In the genomic region with DNA sequence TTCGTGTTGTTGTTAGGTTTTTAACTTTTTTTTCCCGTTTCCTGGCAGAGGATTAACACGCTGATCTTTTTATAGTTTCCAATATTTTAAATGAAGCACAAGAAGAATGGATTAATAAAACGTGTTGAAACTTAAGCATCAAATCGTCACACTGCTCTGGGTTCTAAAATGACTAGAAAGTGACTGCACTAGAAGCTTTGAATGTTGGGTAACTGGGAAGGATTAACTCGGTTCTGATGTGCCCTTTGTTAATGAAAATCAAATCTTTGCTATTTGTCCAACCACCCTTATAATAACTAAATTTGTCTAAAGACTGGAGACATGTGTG, we compare ENCODE assay signal across 8 cellular contexts.
DNase-seq lines count a peak whose midpoint lies in the region; TF ChIP-seq lines count a peak whose summit lies in the region.

No MANE protein-coding gene starts in this region.

- peaks cover 34% of the 10 kb centered on the region for H3K27me3 Mint-ChIP-seq in activated naive CD4-positive, alpha-beta T cell treated with anti-CD3 and anti-CD28 coated beads, Interleukin-2, amount 10 ng/mL, durations not matched to agents 7 days and 5 days

- H4K20me1 ChIP-seq in OCI-LY3 (ENCODE audit: insufficient read depth, low read length) = no peaks in the 10 kb centered on the region

- H2AFZ ChIP-seq in OCI-LY3 (ENCODE audit: low read depth, low read length) = peak overlapping the region; percentile 72

- peak overlapping the region; percentile 91 for H3K4me2 ChIP-seq in OCI-LY3 (ENCODE audit: low read length)

- 10 to 11% methylated on average over 6 of the region's 6 CpGs for WGBS in sigmoid colon, 2 donors

- no peak for TF ChIP-seq CTCF in OCI-LY3 (IDR thresholded peaks at IDR 0.05; ENCODE audit: low read depth, low read length)
- no peak for TF ChIP-seq CTCF in epithelial cell of proximal tubule (conservative IDR thresholded peaks at IDR 0.05; ENCODE audit: low read depth, low read length)
- TF ChIP-seq CTCF in sigmoid colon (IDR thresholded peaks at IDR 0.05) = no peak

- no peak for TF ChIP-seq POLR2A in sigmoid colon (IDR thresholded peaks at IDR 0.05)

- peak overlapping the region; percentile 76 for H3K4me3 Mint-ChIP-seq in activated naive CD4-positive, alpha-beta T cell treated with anti-CD3 and anti-CD28 coated beads, Interleukin-2, amount 10 ng/mL, durations not matched to agents 7 days and 5 days

- TF ChIP-seq EP300 in sigmoid colon (IDR thresholded peaks at IDR 0.05) = no peak

- intact Hi-C loops in sigmoid colon (cut with DNase I) = loop anchor here (1.0 to 5.0 kb wide), 2 partner anchors 99 to 179 kb away; no protein-coding TSS in a partner anchor

- H3K9ac ChIP-seq in OCI-LY3 (ENCODE audit: low read length) = peak overlapping the region; percentile 58

- peaks cover 22% of the 10 kb centered on the region for H3K4me1 Mint-ChIP-seq in activated naive CD4-positive, alpha-beta T cell treated with anti-CD3 and anti-CD28 coated beads, Interleukin-2, amount 10 ng/mL, durations not matched to agents 7 days and 5 days

- H3K4me1 ChIP-seq in OCI-LY3 (ENCODE audit: low read length) (peaks cover 20% of the 10 kb centered on the region), sigmoid colon (peaks cover 0 to 41% (median 21%) of the 10 kb centered on the region in 4 donors)

- H3K36me3 ChIP-seq in OCI-LY3 (replicated peaks; ENCODE audit: low read depth, low read length) (no peaks in the 10 kb centered on the region), sigmoid colon (no peaks in the 10 kb centered on the region)

- no peaks in the 10 kb centered on the region for H3K79me2 ChIP-seq in OCI-LY3 (ENCODE audit: low read length)

- H3K27me3 ChIP-seq in OCI-LY3 (ENCODE audit: low read depth, low read length) (peaks cover 23% of the 10 kb centered on the region), sigmoid colon (no peaks in the 10 kb centered on the region)

- peaks cover 5% of the 10 kb centered on the region for H3K9me3 Mint-ChIP-seq in activated naive CD4-positive, alpha-beta T cell treated with anti-CD3 and anti-CD28 coated beads, Interleukin-2, amount 10 ng/mL, durations not matched to agents 7 days and 5 days

- H3K9me3 ChIP-seq in OCI-LY3 (ENCODE audit: insufficient read depth, low read length) (no peaks in the 10 kb centered on the region), sigmoid colon (no peaks in the 10 kb centered on the region)

- no peaks in the 10 kb centered on the region for H3K36me3 Mint-ChIP-seq in activated naive CD4-positive, alpha-beta T cell treated with anti-CD3 and anti-CD28 coated beads, Interleukin-2, amount 10 ng/mL, durations not matched to agents 7 days and 5 days

- peak overlapping the region; percentile 84 for H3K4me3 ChIP-seq in OCI-LY3 (ENCODE audit: low read length)
- peak overlapping the region; percentile 58 for H3K4me3 ChIP-seq in epithelial cell of proximal tubule (ENCODE audit: low read depth, low read length)
- peak overlapping the region; percentile 35 to 61 (median 58) for H3K4me3 ChIP-seq in sigmoid colon

- no peak for DNase-seq in activated naive CD4-positive, alpha-beta T cell treated with anti-CD3 and anti-CD28 coated beads, Interleukin-2, amount 10 ng/mL, durations not matched to agents 7 days and 5 days
- DNase-seq in activated naive CD4-positive, alpha-beta T cell treated with Interleukin-2 at 50 U/mL for 16 hours = no peak
- DNase-seq in epithelial cell of proximal tubule (ENCODE audit: low read depth) (peak; percentile 56), sigmoid colon (no peak), iPS-NIHi7 (ENCODE audit: extremely low spot score) (no peak), SKM-1 treated with dmso at 0.1 percent for 144 hours (lab: John Stamatoyannopoulos, UW; ENCODE audit: unreplicated experiment) (no peak)
- DNase-seq in stimulated activated CD4-positive, alpha-beta T cell treated with anti-CD3 and anti-CD28 coated beads, Interleukin-4, amount 100 ng/mL, for 4 hours = no peak

- peak overlapping the region; percentile 30; the same call in 1 of the 2 replicates for H3K27ac ChIP-seq in OCI-LY3 (ENCODE audit: low read length)
- peak overlapping the region; percentile 87 to 95 (median 88) for H3K27ac ChIP-seq in sigmoid colon

- peak overlapping the region; percentile 87 for H3K27ac Mint-ChIP-seq in activated naive CD4-positive, alpha-beta T cell treated with anti-CD3 and anti-CD28 coated beads, Interleukin-2, amount 10 ng/mL, durations not matched to agents 7 days and 5 days

- CTCF ChIA-PET in activated naive CD4-positive, alpha-beta T cell treated with anti-CD3 and anti-CD28 coated beads, Interleukin-2, amount 10 ng/mL, durations not matched to agents 7 days and 5 days (lab: Charles Lee) = interaction anchor here (0.6 to 4.4 kb wide), 7 partner anchors 12 to 103 kb away, joined by 3 to 21 read pairs (median 4); partner anchors contain the start of gene ARRDC3
